13 cellular contexts compared by ENCODE assay signal in genomic region chr14:49982082-49982481, GRCh38.
DNase-seq lines count a peak whose midpoint lies in the region; ATAC-seq and TF ChIP-seq lines count a peak whose summit lies in the region.
"Had no signal": no experiment of that assay in that cellular context is flagged by ENCODE, and none has a peak within 500 bp of the region (broad histone marks: within the 10 kb centered on the region; RNA-seq: fewer than 3 reads in every experiment).

No MANE protein-coding gene starts in this region.

- H3K4me3 ChIP-seq in CD4-positive, CD25-positive, alpha-beta regulatory T cell (ENCODE audit: low read depth, low read length), result peak overlapping the region; percentile 49
- peak overlapping the region; percentile 35 for H3K4me3 ChIP-seq in epithelial cell of proximal tubule (ENCODE audit: low read depth, low read length)

- TF ChIP-seq CTCF in epithelial cell of proximal tubule (conservative IDR thresholded peaks at IDR 0.05; ENCODE audit: low read depth, low read length), result no peak

- H3K36me3 Mint-ChIP-seq in CD4-positive, CD25-positive, alpha-beta regulatory T cell, result peaks cover 22% of the 10 kb centered on the region

- peak overlapping the region; percentile 71 for H3K27ac ChIP-seq in CD4-positive, CD25-positive, alpha-beta regulatory T cell (ENCODE audit: insufficient read depth, low read length, poor library complexity, severe bottlenecking)

- peak overlapping the region; percentile 93 to 99 (median 93) for H3K27ac Mint-ChIP-seq in CD4-positive, CD25-positive, alpha-beta regulatory T cell

- H3K4me3 Mint-ChIP-seq in CD4-positive, CD25-positive, alpha-beta regulatory T cell, result peak overlapping the region; percentile 71 to 92 (median 82)

- H3K4me1 ChIP-seq in CD4-positive, CD25-positive, alpha-beta regulatory T cell (ENCODE audit: control insufficient read depth, insufficient read depth, low read length, poor library complexity, severe bottlenecking), result peaks cover 55% of the 10 kb centered on the region

- no peak for ATAC-seq in CD4-positive, CD25-positive, alpha-beta regulatory T cell (ENCODE audit: low read depth in 2 of 2)
- no peak for ATAC-seq in HG02678 (IDR thresholded peaks at IDR 0.05; ENCODE audit: unreplicated experiment)
- ATAC-seq: left lobe of liver had no signal

- peaks cover 22 to 74% (median 60%) of the 10 kb centered on the region in 4 donors for H3K4me1 Mint-ChIP-seq in CD4-positive, CD25-positive, alpha-beta regulatory T cell

- no peaks in the 10 kb centered on the region for H3K9me3 Mint-ChIP-seq in CD4-positive, CD25-positive, alpha-beta regulatory T cell

- intact Hi-C loops in posterior vena cava (cut with DNase I), result no loop called here

- no peaks in the 10 kb centered on the region for H3K27me3 ChIP-seq in CD4-positive, CD25-positive, alpha-beta regulatory T cell (ENCODE audit: control insufficient read depth, insufficient read depth, low read length)

- H3K9me3 ChIP-seq in CD4-positive, CD25-positive, alpha-beta regulatory T cell (ENCODE audit: control insufficient read depth in 2 of 2, low read length in 2 of 2), result no peaks in the 10 kb centered on the region

- no peaks in the 10 kb centered on the region for H3K27me3 Mint-ChIP-seq in CD4-positive, CD25-positive, alpha-beta regulatory T cell

- no peaks in the 10 kb centered on the region for H3K36me3 ChIP-seq in CD4-positive, CD25-positive, alpha-beta regulatory T cell (ENCODE audit: control insufficient read depth, insufficient read depth, low read length)

- DNase-seq in CD4-positive, CD25-positive, alpha-beta regulatory T cell, result no peak
- DNase-seq in RPMI7951 (ENCODE audit: low read depth) (peak; percentile 6), epithelial cell of proximal tubule (ENCODE audit: low read depth) (no peak), posterior vena cava (ENCODE audit: low spot score) (peak; percentile 31), DMS114 treated with DMSO at 0.1 percent for 48 hours (lab: John Stamatoyannopoulos, UW; ENCODE audit: unreplicated experiment) (no peak), NCI-H1105 treated with DMSO at 0.1 percent for 48 hours (lab: John Stamatoyannopoulos, UW) (no peak)
- DNase-seq in stimulated activated CD4-positive, alpha-beta T cell treated with anti-CD3 and anti-CD28 coated beads, Interleukin-4, amount 100 ng/mL, for 24 hours, result no peak
- DNase-seq: activated CD4-positive, alpha-beta T cell treated with anti-CD3 and anti-CD28 coated beads for 1 hour; KG1; NCI-H2227 treated with DMSO at 0.1 percent for 48 hours; SHP77 had no signal

Comparison
In these comparisons a context has a peak if more than half of its experiments do, and no peak if none do; other contexts are left out.
1. DNase-seq: peak in RPMI7951 (single experiment) and posterior vena cava (single experiment); none in CD4-positive, CD25-positive, alpha-beta regulatory T cell (0 of 3), epithelial cell of proximal tubule (single experiment), stimulated activated CD4-positive, alpha-beta T cell treated with anti-CD3 and anti-CD28 coated beads, Interleukin-4, amount 100 ng/mL, for 24 hours (single experiment), DMS114 treated with DMSO at 0.1 percent for 48 hours (single experiment) and NCI-H1105 treated with DMSO at 0.1 percent for 48 hours (single experiment).